Comparison of ENCODE assay signal across 8 cellular contexts in the genomic region with DNA sequence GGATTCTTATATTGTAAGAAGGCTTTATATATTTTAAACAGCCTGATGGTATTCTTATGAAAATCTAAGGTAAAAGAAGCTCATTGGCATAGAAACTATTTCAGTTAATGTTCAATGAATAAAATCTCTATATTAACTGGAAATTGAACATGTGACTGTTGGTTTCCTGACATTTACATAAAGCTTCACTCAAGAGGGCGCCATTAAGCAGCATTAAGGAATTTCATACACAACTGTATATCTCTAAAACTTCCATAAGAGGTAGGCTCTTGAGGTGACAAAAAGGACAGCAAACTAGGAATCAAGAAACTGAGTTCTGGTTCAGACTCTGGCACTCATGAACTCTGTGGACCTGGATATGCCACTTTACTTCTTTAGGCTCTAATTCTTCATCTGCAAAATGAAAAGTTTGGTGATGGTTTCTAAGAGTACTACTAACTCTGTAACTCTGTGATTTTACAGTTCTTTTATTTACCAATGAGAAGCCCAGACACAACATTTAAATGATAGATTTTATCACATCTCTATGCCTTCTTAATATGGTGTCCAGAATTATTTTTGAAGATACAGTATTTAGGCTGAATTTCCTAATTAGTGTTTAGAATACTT.
A peak's percentile ranks its signal among the peaks of the same experiment; 100 is the strongest.
DNase-seq lines count a peak whose midpoint lies in the region; ATAC-seq and TF ChIP-seq lines count a peak whose summit lies in the region.

No MANE protein-coding gene starts in this region.

- TF ChIP-seq CTCF in heart right ventricle (IDR thresholded peaks at IDR 0.05): peak in 6 of 9 donors; percentile 11 to 35 (median 21)
- TF ChIP-seq CTCF in fibroblast of lung (conservative IDR thresholded peaks at IDR 0.05 in 1 of 2, IDR thresholded peaks at IDR 0.05 in 1 of 2; ENCODE audit: low read depth in 1 of 2, low read length in 2 of 2): peak; percentile 38 to 63
- TF ChIP-seq CTCF in upper lobe of right lung (IDR thresholded peaks at IDR 0.05): peak; percentile 30

- no peak overlapping the region for H3K4me3 ChIP-seq in heart right ventricle
- no peak overlapping the region for H3K4me3 ChIP-seq in fibroblast of lung (replicated peaks in 1 of 4; ENCODE audit: control extremely low read depth in 1 of 4, insufficient read depth in 1 of 4, low read depth in 3 of 4, low read length in 4 of 4)
- no peak overlapping the region for H3K4me3 ChIP-seq in upper lobe of right lung

- no peaks in the 10 kb centered on the region for H4K20me1 ChIP-seq in fibroblast of lung (ENCODE audit: control insufficient read depth, extremely low read depth, insufficient read depth, low read length)

- H3K4me1 ChIP-seq in heart right ventricle (no peaks in the 10 kb centered on the region), fibroblast of lung (ENCODE audit: control insufficient read depth, extremely low read depth, insufficient read depth, low read length) (no peaks in the 10 kb centered on the region), upper lobe of right lung (no peaks in the 10 kb centered on the region)

- 21 to 33% methylated on average over 1 of the region's 1 CpG for WGBS in heart right ventricle, 2 donors

- H3K27me3 ChIP-seq in heart right ventricle (no peaks in the 10 kb centered on the region), fibroblast of lung (ENCODE audit: control insufficient read depth, insufficient read depth, low read length) (no peaks in the 10 kb centered on the region), upper lobe of right lung (no peaks in the 10 kb centered on the region)

- H3K27ac ChIP-seq in heart right ventricle: no peak overlapping the region
- H3K27ac ChIP-seq in fibroblast of lung (ENCODE audit: insufficient read depth, low read length): no peak overlapping the region
- no peak overlapping the region for H3K27ac ChIP-seq in upper lobe of right lung

- H3K36me3 ChIP-seq in heart right ventricle (no peaks in the 10 kb centered on the region), fibroblast of lung (ENCODE audit: control insufficient read depth, insufficient read depth, low read length) (no peaks in the 10 kb centered on the region), upper lobe of right lung (no peaks in the 10 kb centered on the region)

- ATAC-seq in heart right ventricle (no peak), Right ventricle myocardium superior (ENCODE audit: poor library complexity) (no peak), upper lobe of right lung (peak; percentile 42), HG03521 (IDR thresholded peaks at IDR 0.05; ENCODE audit: unreplicated experiment) (no peak)

- peak overlapping the region; percentile 48 for H2AFZ ChIP-seq in fibroblast of lung (ENCODE audit: low read length)

- no peak overlapping the region for H3K4me2 ChIP-seq in fibroblast of lung (ENCODE audit: extremely low read depth, insufficient read depth, low read length)

- no peak overlapping the region for H3K9ac ChIP-seq in fibroblast of lung (ENCODE audit: insufficient read depth, low read length)

- H3K9me3 ChIP-seq in heart right ventricle (no peaks in the 10 kb centered on the region), fibroblast of lung (ENCODE audit: control insufficient read depth, insufficient read depth, low read depth, low read length) (no peaks in the 10 kb centered on the region), upper lobe of right lung (no peaks in the 10 kb centered on the region)

- H3K79me2 ChIP-seq in fibroblast of lung (ENCODE audit: control insufficient read depth, insufficient read depth, low read length): no peaks in the 10 kb centered on the region

- DNase-seq in heart right ventricle: no peak
- DNase-seq in Right ventricle myocardium superior: no peak
- DNase-seq in NCI-H82 (lab: John Stamatoyannopoulos, UW): peak; percentile 67
- DNase-seq in fibroblast of lung (ENCODE audit: low read depth in 2 of 2): peak; percentile 45 to 69
- DNase-seq in upper lobe of right lung: no peak
- no peak for DNase-seq in activated naive CD4-positive, alpha-beta T cell treated with anti-CD3 and anti-CD28 coated beads, Interleukin-2, amount 50 U/mL, for 16 hours
- DNase-seq in stimulated activated naive CD4-positive, alpha-beta T cell treated with Interleukin-2 at 50 U/mL for 16 hours (lab: John Stamatoyannopoulos, UW): no peak

- intact Hi-C loops in heart right ventricle (cut with DNase I) (no loop called here), Right ventricle myocardium superior (cut with DNase I) (no loop called here), upper lobe of right lung (cut with DNase I) (no loop called here)

Comparison
In these comparisons a context has a peak if more than half of its experiments do, and no peak if none do; other contexts are left out.
1. DNase-seq: peak in NCI-H82 (single experiment) and fibroblast of lung (2 of 2); none in heart right ventricle (0 of 2), Right ventricle myocardium superior (single experiment), upper lobe of right lung (single experiment), activated naive CD4-positive, alpha-beta T cell treated with anti-CD3 and anti-CD28 coated beads, Interleukin-2, amount 50 U/mL, for 16 hours (single experiment) and stimulated activated naive CD4-positive, alpha-beta T cell treated with Interleukin-2 at 50 U/mL for 16 hours (single experiment).
2. Peak in every context shown above with its lines, with median percentiles within 50 percentile points of each other: CTCF ChIP-seq.